11 cellular contexts compared by ENCODE assay signal in the genomic region with DNA sequence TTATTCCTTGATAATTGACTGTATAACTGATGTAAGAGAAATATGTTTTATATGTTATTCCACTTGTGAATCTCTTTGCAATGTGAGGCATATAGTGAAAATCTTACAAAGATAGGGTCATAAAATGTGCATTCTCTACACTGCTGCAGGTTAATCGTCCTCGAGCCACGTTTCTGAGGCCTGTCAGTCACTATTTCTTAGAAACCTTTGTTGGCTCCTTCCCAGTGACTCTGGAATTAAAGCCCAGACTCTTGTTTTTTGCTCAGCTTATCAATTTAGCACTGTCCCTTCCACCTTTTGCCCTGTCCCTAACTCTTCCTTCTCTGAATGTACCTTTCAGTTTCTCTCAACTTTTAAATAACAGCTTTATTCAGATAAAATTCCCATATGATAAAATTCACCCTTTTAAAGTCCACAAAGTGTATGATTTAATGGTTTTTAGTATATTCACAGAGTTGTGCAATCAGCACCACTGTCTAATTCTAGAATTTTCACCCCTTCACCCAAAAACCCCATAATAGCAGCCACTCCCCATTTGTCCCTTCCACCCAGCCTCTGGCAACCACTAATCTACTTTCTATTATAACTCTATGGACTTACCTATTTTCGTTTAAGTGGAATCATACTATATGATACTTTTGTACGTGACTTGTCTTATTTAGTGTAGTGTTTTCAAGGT. TPM values are rescaled to one million over a fixed set of nuclear protein-coding genes. Genes with fewer than 3 reads are reported as not detected.
DNase-seq lines count a peak whose midpoint lies in the region; ATAC-seq and TF ChIP-seq lines count a peak whose summit lies in the region.
"Had no signal": no experiment of that assay in that cellular context is flagged by ENCODE, and none has a peak within 500 bp of the region (broad histone marks: within the 10 kb centered on the region; RNA-seq: fewer than 3 reads in every experiment).

No MANE protein-coding gene starts in this region.

- H2BK120ac ChIP-seq in H9 (ENCODE audit: low read depth, low read length, poor library complexity, severe bottlenecking): no peak overlapping the region

- no peaks in the 10 kb centered on the region for H3K27me3 Mint-ChIP-seq in H9 (ENCODE audit: low read depth)
- no peaks in the 10 kb centered on the region for H3K27me3 Mint-ChIP-seq in activated naive CD8-positive, alpha-beta T cell treated with anti-CD3 and anti-CD28 coated beads, Interleukin-2, amount 50 U/mL, for 24 hours

- H2BK15ac ChIP-seq in H9 (ENCODE audit: low read depth, low read length): no peak overlapping the region

- no CpG with 5 or more reads among the region's 5 CpGs for WGBS in H9 (ENCODE audit: extremely low coverage, insufficient read length, low lambda C conversion rate)

- H2AFZ ChIP-seq in H9 (ENCODE audit: low read length): no peak overlapping the region

- no peak overlapping the region for H3K4me3 ChIP-seq in left lung

- no peak overlapping the region for H2BK12ac ChIP-seq in H9 (ENCODE audit: insufficient read length, low read depth, low read length)

- peak overlapping the region in 2 of 3 experiments; percentile 14 to 29; a peak in 4 of 7 replicates for H3K27ac Mint-ChIP-seq in H9
- peak overlapping the region; percentile 12 for H3K27ac Mint-ChIP-seq in activated naive CD8-positive, alpha-beta T cell treated with anti-CD3 and anti-CD28 coated beads, Interleukin-2, amount 50 U/mL, for 24 hours
- H3K27ac Mint-ChIP-seq in stimulated activated effector memory CD8-positive, alpha-beta T cell treated with anti-CD3 and anti-CD28 coated beads, Interleukin-12 subunit alpha, Interleukin-12 subunit beta, amount 100 ng/mL, for 72 hours: peak overlapping the region; percentile 50
- H3K27ac Mint-ChIP-seq: activated naive CD4-positive, alpha-beta T cell treated with anti-CD3 and anti-CD28 coated beads, Interleukin-2, amount 50 U/mL, for 72 hours had no signal

- no peak overlapping the region for H3K9ac ChIP-seq in H9 (ENCODE audit: extremely low read depth, insufficient read length, low read length)

- no peaks in the 10 kb centered on the region for H4K20me1 ChIP-seq in H9 (ENCODE audit: control insufficient read depth, insufficient read depth, insufficient read length)

- H3K27me3 ChIP-seq in H9 (ENCODE audit: insufficient read depth, low read length) (no peaks in the 10 kb centered on the region), left lung (no peaks in the 10 kb centered on the region)

- H2BK20ac ChIP-seq in H9 (ENCODE audit: low read depth, low read length, poor library complexity, severe bottlenecking): no peak overlapping the region

- H3K23ac ChIP-seq in H9 (ENCODE audit: insufficient read length, low read depth, low read length): no peak overlapping the region

- intact Hi-C loops in left lung (cut with DNase I): no loop called here

- H3K4ac ChIP-seq in H9 (ENCODE audit: low read depth, low read length): no peak overlapping the region

- H3K4me3 Mint-ChIP-seq in H9: no peak overlapping the region
- H3K4me3 Mint-ChIP-seq in activated naive CD8-positive, alpha-beta T cell treated with anti-CD3 and anti-CD28 coated beads, Interleukin-2, amount 50 U/mL, for 24 hours: no peak overlapping the region
- H3K4me3 Mint-ChIP-seq in stimulated activated effector memory CD8-positive, alpha-beta T cell treated with anti-CD3 and anti-CD28 coated beads, Interleukin-12 subunit alpha, Interleukin-12 subunit beta, amount 100 ng/mL, for 72 hours: no peak overlapping the region

- no peak overlapping the region for H4K8ac ChIP-seq in H9 (replicated peaks; ENCODE audit: insufficient read length, low read depth, low read length)

- H3K36me3 Mint-ChIP-seq in H9 (ENCODE audit: insufficient read depth in 1 of 3, low read depth in 3 of 3): peaks cover 16 to 31% (median 28%) of the 10 kb centered on the region in 3 experiments; a peak in 6 of 7 replicates
- peaks cover 31% of the 10 kb centered on the region for H3K36me3 Mint-ChIP-seq in activated naive CD8-positive, alpha-beta T cell treated with anti-CD3 and anti-CD28 coated beads, Interleukin-2, amount 50 U/mL, for 24 hours (ENCODE audit: low read depth)
- peaks cover 43% of the 10 kb centered on the region for H3K36me3 Mint-ChIP-seq in stimulated activated effector memory CD8-positive, alpha-beta T cell treated with anti-CD3 and anti-CD28 coated beads, Interleukin-12 subunit alpha, Interleukin-12 subunit beta, amount 100 ng/mL, for 72 hours

- no peak overlapping the region for H3K56ac ChIP-seq in H9 (ENCODE audit: insufficient read length, low read depth, low read length)

- H3K4me1 ChIP-seq in H9 (ENCODE audit: insufficient read depth, low read length) (peaks cover 6% of the 10 kb centered on the region; the same call in 1 of the 2 replicates), left lung (peaks cover 19 to 84% of the 10 kb centered on the region in 2 donors)

- peaks cover 57 to 81% of the 10 kb centered on the region in 2 experiments for H3K4me1 Mint-ChIP-seq in H9
- H3K4me1 Mint-ChIP-seq in activated naive CD8-positive, alpha-beta T cell treated with anti-CD3 and anti-CD28 coated beads, Interleukin-2, amount 50 U/mL, for 24 hours: peaks cover 91% of the 10 kb centered on the region
- peaks cover 60% of the 10 kb centered on the region for H3K4me1 Mint-ChIP-seq in stimulated activated effector memory CD8-positive, alpha-beta T cell treated with anti-CD3 and anti-CD28 coated beads, Interleukin-12 subunit alpha, Interleukin-12 subunit beta, amount 100 ng/mL, for 72 hours

- H4K91ac ChIP-seq in H9 (ENCODE audit: insufficient read length, low read depth, low read length): no peak overlapping the region

- no peak overlapping the region for H3K27ac ChIP-seq in H9 (ENCODE audit: insufficient read length, low read depth, low read length)
- peak overlapping the region; percentile 10 to 42 for H3K27ac ChIP-seq in left lung

- no peak overlapping the region for H3K4me2 ChIP-seq in H9 (ENCODE audit: insufficient read depth, insufficient read length, low read length)

- H3K9me3 Mint-ChIP-seq in H9: no peaks in the 10 kb centered on the region
- H3K9me3 Mint-ChIP-seq in activated naive CD8-positive, alpha-beta T cell treated with anti-CD3 and anti-CD28 coated beads, Interleukin-2, amount 50 U/mL, for 24 hours: no peaks in the 10 kb centered on the region
- no peaks in the 10 kb centered on the region for H3K9me3 Mint-ChIP-seq in stimulated activated effector memory CD8-positive, alpha-beta T cell treated with anti-CD3 and anti-CD28 coated beads, Interleukin-12 subunit alpha, Interleukin-12 subunit beta, amount 100 ng/mL, for 72 hours
- H3K9me3 Mint-ChIP-seq: activated naive CD4-positive, alpha-beta T cell treated with anti-CD3 and anti-CD28 coated beads, Interleukin-2, amount 50 U/mL, for 72 hours had no signal

- DNase-seq in H9: no peak
- DNase-seq in activated naive CD8-positive, alpha-beta T cell treated with anti-CD3 and anti-CD28 coated beads, Interleukin-2, amount 50 U/mL, for 24 hours: no peak
- DNase-seq in left lung: no peak
- DNase-seq in stimulated activated effector memory CD8-positive, alpha-beta T cell treated with anti-CD3 and anti-CD28 coated beads, Interleukin-12 subunit alpha, Interleukin-12 subunit beta, amount 100 ng/mL, for 72 hours (ENCODE audit: low spot score in 2 of 2): no peak
- DNase-seq in stimulated activated naive CD4-positive, alpha-beta T cell (lab: John Stamatoyannopoulos, UW): no peak
- DNase-seq in midbrain (lab: John Stamatoyannopoulos, UW): no peak
- DNase-seq in NCI-H187 (lab: John Stamatoyannopoulos, UW): no peak
- DNase-seq in NCI-H1092 (lab: John Stamatoyannopoulos, UW): no peak
- DNase-seq: DMS153, NCI-H2171 had no signal

- H3K79me1 ChIP-seq in H9 (ENCODE audit: insufficient read depth, low read depth, low read length, poor library complexity, severe bottlenecking): no peaks in the 10 kb centered on the region

- H3K9me3 ChIP-seq in H9 (ENCODE audit: control insufficient read depth, low read depth, low read length) (no peaks in the 10 kb centered on the region), left lung (no peaks in the 10 kb centered on the region)

- H3K23me2 ChIP-seq in H9 (ENCODE audit: insufficient read length, low read depth, low read length, poor library complexity, severe bottlenecking): no peaks in the 10 kb centered on the region

- H4K5ac ChIP-seq in H9 (ENCODE audit: insufficient read length, low read depth, low read length): no peak overlapping the region

- H3K36me3 ChIP-seq in left lung: peaks cover 0 to 8% of the 10 kb centered on the region in 2 donors

- H3T11ph ChIP-seq in H9 (ENCODE audit: low read length): no peak overlapping the region

- no peak overlapping the region for H3K18ac ChIP-seq in H9 (ENCODE audit: insufficient read length, low read depth, low read length)

- TF ChIP-seq CTCF in H9 (conservative IDR thresholded peaks at IDR 0.05) (no peak), left lung (IDR thresholded peaks at IDR 0.05) (no peak)

- no peak overlapping the region for H2AK5ac ChIP-seq in H9 (ENCODE audit: insufficient read length, low read length)

- ATAC-seq in activated naive CD8-positive, alpha-beta T cell treated with anti-CD3 and anti-CD28 coated beads, Interleukin-2, amount 50 U/mL, for 24 hours: no peak
- no peak for ATAC-seq in left lung
- ATAC-seq in stimulated activated effector memory CD8-positive, alpha-beta T cell treated with anti-CD3 and anti-CD28 coated beads, Interleukin-12 subunit alpha, Interleukin-12 subunit beta, amount 100 ng/mL, for 72 hours: no peak
- ATAC-seq: activated naive CD4-positive, alpha-beta T cell treated with anti-CD3 and anti-CD28 coated beads, Interleukin-2, amount 50 U/mL, for 72 hours had no signal

- peaks cover 84% of the 10 kb centered on the region for H3K79me2 ChIP-seq in H9 (ENCODE audit: insufficient read depth, low read length)

- no peak overlapping the region for H3K14ac ChIP-seq in H9 (ENCODE audit: insufficient read depth, low read length)

- H2BK5ac ChIP-seq in H9 (ENCODE audit: insufficient read length, low read length): no peak overlapping the region

RNA-seq across cellular contexts. Expression of a gene that starts 8.6 kb away (rescaled TPM):
- total RNA-seq in H9 (2021) (106 and 114 TPM in 2 replicates), left lung (10 to 100 TPM; 34.0 to 40.6 TPM)
